9 cellular contexts compared by ENCODE assay signal in genomic region chrX:21996872-21997271, GRCh38. TPM values are rescaled to one million over a fixed set of nuclear protein-coding genes. Genes with fewer than 3 reads are reported as not detected.
DNase-seq lines count a peak whose midpoint lies in the region; FAIRE-seq and TF ChIP-seq lines count a peak whose summit lies in the region.
"Had no signal": no experiment of that assay in that cellular context is flagged by ENCODE, and none has a peak within 500 bp of the region (broad histone marks: within the 10 kb centered on the region; RNA-seq: fewer than 3 reads in every experiment).

No MANE protein-coding gene starts in this region.

- no peak for TF ChIP-seq CTCF in ovary (IDR thresholded peaks at IDR 0.05)

- 67 to 71% (median 68%) methylated on average over 4 of the region's 4 CpGs for WGBS in ovary, 3 donors

- H3K36me3 ChIP-seq in ovary: no peaks in the 10 kb centered on the region

- FAIRE-seq in GM19239 (lab: Jason Lieb, UNC): peak; percentile 28

- no peak for DNase-seq in GM19239 (ENCODE audit: insufficient read length, low spot score)
- DNase-seq in RKO (ENCODE audit: low spot score): peak; percentile 54
- DNase-seq in epithelial cell of prostate (ENCODE audit: low read depth, low spot score): no peak
- DNase-seq in renal cortical epithelial cell (ENCODE audit: low read depth): peak; percentile 44
- DNase-seq in stimulated activated CD4-positive, alpha-beta T cell treated with anti-CD3 and anti-CD28 coated beads, Interleukin-1b, Interleukin-23, amount 100 ng/mL, for 48 hours: no peak
- DNase-seq in ovary: no peak
- no peak for DNase-seq in iPS-NIHi7 (ENCODE audit: extremely low spot score)
- DNase-seq: activated gamma-delta T cell, hippocampal formation had no signal

- H3K4me3 ChIP-seq in ovary: no peak overlapping the region

- H3K27ac ChIP-seq in epithelial cell of prostate: peak overlapping the region; percentile 60
- H3K27ac ChIP-seq in ovary: no peak overlapping the region

- no peak for TF ChIP-seq EP300 in ovary (IDR thresholded peaks at IDR 0.05)

- H3K27me3 ChIP-seq in ovary: no peaks in the 10 kb centered on the region

- intact Hi-C loops in ovary (cut with DNase I): no loop called here

- no peaks in the 10 kb centered on the region for H3K9me3 ChIP-seq in ovary

- no peaks in the 10 kb centered on the region for H3K4me1 ChIP-seq in ovary (ENCODE audit: insufficient read depth)

- no peak for TF ChIP-seq POLR2A in ovary (IDR thresholded peaks at IDR 0.05)

RNA-seq across cellular contexts. Expression of gene PHEX, which starts 35.3 kb away (rescaled TPM):
- total RNA-seq in renal cortical epithelial cell (0.35 and 1.0 TPM in 2 replicates), ovary (1 to 10 TPM in 3 of 7 donors, under 1 TPM in 4; 0.46 to 4.4 (median 0.94) TPM)
- polyA plus RNA-seq in ovary: 10 to 100 TPM in 1 of 2 donors, 1 to 10 TPM in 1; 5.9 to 18.9 TPM

RNA-seq across cellular contexts. Expression of gene SMS, which starts 56.4 kb away (rescaled TPM):
- total RNA-seq in renal cortical epithelial cell (341 and 398 TPM in 2 replicates), ovary (100 to 1,000 TPM in 2 of 7 donors, 10 to 100 TPM in 5; 52.8 to 123 (median 76.4) TPM)
- 100 to 1,000 TPM; 147 to 204 TPM for polyA plus RNA-seq in ovary

Comparison
In these comparisons a context has a peak if more than half of its experiments do, and no peak if none do; other contexts are left out.
1. DNase-seq: peak in RKO (single experiment) and renal cortical epithelial cell (single experiment); none in GM19239 (single experiment), epithelial cell of prostate (single experiment), stimulated activated CD4-positive, alpha-beta T cell treated with anti-CD3 and anti-CD28 coated beads, Interleukin-1b, Interleukin-23, amount 100 ng/mL, for 48 hours (single experiment), ovary (0 of 5) and iPS-NIHi7 (single experiment).